20 cellular contexts compared by ENCODE assay signal in genomic region chr2:1673160-1673944, GRCh38.
DNase-seq lines count a peak whose midpoint lies in the region; ATAC-seq and TF ChIP-seq lines count a peak whose summit lies in the region.
"Had no signal": no experiment of that assay in that cellular context is flagged by ENCODE, and none has a peak within 500 bp of the region (broad histone marks: within the 10 kb centered on the region; RNA-seq: fewer than 3 reads in every experiment).

No MANE protein-coding gene starts in this region.

- H3K79me2 ChIP-seq in MM.1S (ENCODE audit: low read length): no peaks in the 10 kb centered on the region
- no peaks in the 10 kb centered on the region for H3K79me2 ChIP-seq in osteoblast (ENCODE audit: insufficient read depth, low read length)

- no peak for DNase-seq in MM.1S
- peak; percentile 60 for DNase-seq in coronary artery (ENCODE audit: low spot score)
- DNase-seq in osteoblast (ENCODE audit: insufficient read length, low spot score, missing footprints): peak; percentile 43
- peak; percentile 8 for DNase-seq in testis
- DNase-seq: Caco-2; CD4-positive, alpha-beta T cell; DND-41; IMR-90; NCI-H187; NCI-H446; NCI-H526; SHP77 treated with DMSO at 0.1 percent for 48 hours; SK-N-SH had no signal

- 92 to 93% methylated on average over 15 to 18 of the region's 18 CpGs for WGBS in testis, 2 donors

- H3K27ac ChIP-seq in MM.1S (ENCODE audit: low read length) (peak overlapping the region; percentile 30; the same call in 1 of the 2 replicates), coronary artery (no peak overlapping the region), osteoblast (ENCODE audit: low read depth, low read length) (no peak overlapping the region), testis (no peak overlapping the region)
- H3K27ac ChIP-seq: A549, KMS-11 had no signal

- H3K36me3 ChIP-seq in MM.1S (replicated peaks; ENCODE audit: insufficient read depth, low read length) (no peaks in the 10 kb centered on the region), osteoblast (ENCODE audit: insufficient read depth, low read length) (peaks cover 82% of the 10 kb centered on the region), testis (ENCODE audit: low read depth, missing control alignments) (no peaks in the 10 kb centered on the region)

- H3K9me3 ChIP-seq in MM.1S (replicated peaks; ENCODE audit: insufficient read depth, low read length): no peaks in the 10 kb centered on the region
- H3K9me3 ChIP-seq in osteoblast (ENCODE audit: low read depth, low read length): no peaks in the 10 kb centered on the region
- no peaks in the 10 kb centered on the region for H3K9me3 ChIP-seq in testis
- H3K9me3 ChIP-seq: A549, Caco-2, SK-N-SH had no signal

- H3K4me2 ChIP-seq in MM.1S (ENCODE audit: low read depth, low read length): no peak overlapping the region
- no peak overlapping the region for H3K4me2 ChIP-seq in osteoblast (ENCODE audit: insufficient read depth, low read length)
- H3K4me2 ChIP-seq: A549, KMS-11, SK-N-SH had no signal

- TF ChIP-seq CTCF in MM.1S (IDR thresholded peaks at IDR 0.05; ENCODE audit: low read length) (no peak), coronary artery (IDR thresholded peaks at IDR 0.05) (no peak), osteoblast (IDR thresholded peaks at IDR 0.05; ENCODE audit: extremely low read depth, low read depth, low read length) (no peak), testis (IDR thresholded peaks at IDR 0.05) (no peak)

- H3K4me1 ChIP-seq in MM.1S (ENCODE audit: low read length) (no peaks in the 10 kb centered on the region), osteoblast (ENCODE audit: insufficient read depth, low read length) (peaks cover 9% of the 10 kb centered on the region), testis (no peaks in the 10 kb centered on the region)
- H3K4me1 ChIP-seq: Caco-2 had no signal

- H3K9ac ChIP-seq in MM.1S (ENCODE audit: low read length): no peak overlapping the region
- H3K9ac ChIP-seq: KMS-11, SK-N-SH had no signal

- H2AFZ ChIP-seq in MM.1S (ENCODE audit: low read length) (no peak overlapping the region), osteoblast (ENCODE audit: low read length) (no peak overlapping the region)

- no peak for ATAC-seq in HG03469 (IDR thresholded peaks at IDR 0.05; ENCODE audit: unreplicated experiment)
- ATAC-seq in GM18858 (IDR thresholded peaks at IDR 0.05; ENCODE audit: unreplicated experiment): no peak
- no peak for ATAC-seq in GM21526 (IDR thresholded peaks at IDR 0.05; ENCODE audit: low FRiP score, unreplicated experiment)
- ATAC-seq: A549, GM12878, HCT116 had no signal

- no peak for TF ChIP-seq POLR2A in testis (IDR thresholded peaks at IDR 0.05)

- no peaks in the 10 kb centered on the region for H3F3A ChIP-seq in MM.1S (ENCODE audit: insufficient read depth, low read length)

- intact Hi-C loops in testis (cut with DNase I; ENCODE audit: low total_unique reads): no loop called here

- no peaks in the 10 kb centered on the region for H4K20me1 ChIP-seq in MM.1S (ENCODE audit: insufficient read depth, low read length)
- peaks cover 16% of the 10 kb centered on the region for H4K20me1 ChIP-seq in osteoblast (ENCODE audit: insufficient read depth, low read length)

- H3K27me3 ChIP-seq in MM.1S (replicated peaks; ENCODE audit: insufficient read depth, low read length): no peaks in the 10 kb centered on the region
- H3K27me3 ChIP-seq in osteoblast (ENCODE audit: insufficient read depth, low read length): no peaks in the 10 kb centered on the region
- no peaks in the 10 kb centered on the region for H3K27me3 ChIP-seq in testis

- no peaks in the 10 kb centered on the region for H3K9me2 ChIP-seq in MM.1S (replicated peaks; ENCODE audit: insufficient read depth, low read length)
- H3K9me2 ChIP-seq: SK-N-SH had no signal

- H3K4me3 ChIP-seq in MM.1S (ENCODE audit: low read length) (no peak overlapping the region), coronary artery (no peak overlapping the region), osteoblast (ENCODE audit: insufficient read depth, low read length) (no peak overlapping the region), testis (no peak overlapping the region)
- H3K4me3 ChIP-seq: A549, GM12878 had no signal
